ENCODE assay signal across 7 cellular contexts in genomic region chr2:137964859-137965459, GRCh38. TPM values are rescaled to one million over a fixed set of nuclear protein-coding genes. Genes with fewer than 3 reads are reported as not detected.
DNase-seq lines count a peak whose midpoint lies in the region; ATAC-seq and TF ChIP-seq lines count a peak whose summit lies in the region.

No MANE protein-coding gene starts in this region.

- H3K9ac ChIP-seq in endodermal cell (ENCODE audit: extremely low read depth, low read length, poor library complexity, severe bottlenecking) (peak overlapping the region; percentile 40), mucosa of stomach (ENCODE audit: low read length) (peak overlapping the region; percentile 72)

- H3K9me3 Mint-ChIP-seq in endodermal cell (no peaks in the 10 kb centered on the region), type B pancreatic cell (no peaks in the 10 kb centered on the region), natural killer cell (peaks cover 4 to 7% of the 10 kb centered on the region in 2 donors)

- H3K4me3 ChIP-seq in SJSA1, result peak overlapping the region; percentile 44
- H3K4me3 ChIP-seq in endodermal cell (ENCODE audit: low read length), result peak overlapping the region; percentile 78
- H3K4me3 ChIP-seq in mucosa of stomach (ENCODE audit: low read length), result peak overlapping the region; percentile 61

- H3K27me3 ChIP-seq in SJSA1 (replicated peaks) (no peaks in the 10 kb centered on the region), endodermal cell (ENCODE audit: control insufficient read depth, insufficient read depth, low read length, poor library complexity, severe bottlenecking) (no peaks in the 10 kb centered on the region), mucosa of stomach (ENCODE audit: control insufficient read depth, insufficient read depth, low read length) (no peaks in the 10 kb centered on the region)

- H3K36me3 Mint-ChIP-seq in endodermal cell (ENCODE audit: low read depth), result peaks cover 4% of the 10 kb centered on the region
- H3K36me3 Mint-ChIP-seq in type B pancreatic cell, result peaks cover 12% of the 10 kb centered on the region
- no peaks in the 10 kb centered on the region for H3K36me3 Mint-ChIP-seq in natural killer cell

- WGBS in endodermal cell (ENCODE audit: insufficient coverage in 1 of 2, insufficient read length in 1 of 2), 2 experiments, result 55 to 66% methylated on average over 3 of the region's 3 CpGs

- peak overlapping the region; percentile 91 for H3K27ac ChIP-seq in SJSA1
- peak overlapping the region; percentile 67 for H3K27ac ChIP-seq in endodermal cell (ENCODE audit: low read depth, low read length)

- H3K27ac Mint-ChIP-seq in endodermal cell, result peak overlapping the region; percentile 96
- peak overlapping the region; percentile 91 for H3K27ac Mint-ChIP-seq in type B pancreatic cell
- H3K27ac Mint-ChIP-seq in natural killer cell, result no peak overlapping the region

- intact Hi-C loops in natural killer cell (cut with micrococcal nuclease), result no loop called here

- H3K4me1 Mint-ChIP-seq in endodermal cell (peaks cover 14% of the 10 kb centered on the region), type B pancreatic cell (ENCODE audit: unreplicated experiment) (peaks cover 28% of the 10 kb centered on the region), natural killer cell (no peaks in the 10 kb centered on the region)

- no peak for ATAC-seq in natural killer cell

- H3K36me3 ChIP-seq in SJSA1 (peaks cover 32% of the 10 kb centered on the region), endodermal cell (ENCODE audit: control insufficient read depth, insufficient read depth, low read length) (no peaks in the 10 kb centered on the region), mucosa of stomach (ENCODE audit: control insufficient read depth, insufficient read depth, low read length) (no peaks in the 10 kb centered on the region)

- H3K27me3 Mint-ChIP-seq in endodermal cell (ENCODE audit: insufficient read depth) (no peaks in the 10 kb centered on the region), type B pancreatic cell (no peaks in the 10 kb centered on the region), natural killer cell (ENCODE audit: low read depth in 2 of 2) (no peaks in the 10 kb centered on the region)

- DNase-seq in SJSA1 (ENCODE audit: low read depth in 1 of 2, low spot score in 2 of 2) (no peak), endodermal cell (no peak), type B pancreatic cell (ENCODE audit: extremely low spot score, unreplicated experiment) (no peak), natural killer cell (no peak), NCI-H2171 (lab: John Stamatoyannopoulos, UW) (no peak)
- DNase-seq in stimulated activated CD4-positive, alpha-beta T cell treated with anti-CD3 and anti-CD28 coated beads, Interleukin-12 subunit alpha, Interleukin-12 subunit beta, amount 100 ng/mL, for 4 hours, result no peak

- H3K4me1 ChIP-seq in SJSA1 (replicated peaks) (peaks cover 22% of the 10 kb centered on the region), endodermal cell (ENCODE audit: control insufficient read depth, insufficient read depth, low read length) (peaks cover 5% of the 10 kb centered on the region), mucosa of stomach (ENCODE audit: control insufficient read depth, insufficient read depth, low read length) (peaks cover 28% of the 10 kb centered on the region)

- TF ChIP-seq CTCF in endodermal cell (conservative IDR thresholded peaks at IDR 0.05), result no peak
- TF ChIP-seq CTCF in type B pancreatic cell (conservative IDR thresholded peaks at IDR 0.05), result no peak
- no peak for TF ChIP-seq CTCF in natural killer cell (IDR thresholded peaks at IDR 0.05)

- H3K9me3 ChIP-seq in SJSA1 (replicated peaks) (no peaks in the 10 kb centered on the region), endodermal cell (ENCODE audit: control insufficient read depth, low read length) (peaks cover 5% of the 10 kb centered on the region), mucosa of stomach (ENCODE audit: control insufficient read depth, low read length) (no peaks in the 10 kb centered on the region)

- H3K4me3 Mint-ChIP-seq in endodermal cell (peak overlapping the region; percentile 65), type B pancreatic cell (peak overlapping the region; percentile 89), natural killer cell (no peak overlapping the region)

RNA-seq across cellular contexts. Expression of gene HNMT, which starts 0.7 kb away (rescaled TPM):
- 47.6 and 65.8 TPM in 2 replicates for total RNA-seq in SJSA1 (2014; rRNA removed; shearing (Covaris generic))
- total RNA-seq in endodermal cell, result 10 to 100 TPM; 10.6 to 18.0 TPM
- polyA plus RNA-seq in endodermal cell (2013, experiment 1 of 2), result 8.4 TPM
- polyA plus RNA-seq in endodermal cell (2013, experiment 2 of 2), result 10.8 TPM
- total RNA-seq in type B pancreatic cell (ENCODE audit: low replicate concordance), result 11.6 and 12.1 TPM in 2 replicates
- 1 to 10 TPM; 1.1 to 2.1 (median 1.5) TPM for total RNA-seq in natural killer cell

Comparison
In these comparisons a context has a peak if more than half of its experiments do, and no peak if none do; other contexts are left out.
1. H3K27ac Mint-ChIP-seq: peak in endodermal cell (single experiment) and type B pancreatic cell (single experiment); none in natural killer cell (0 of 2).
2. Peak in every context shown above with its lines, with median percentiles within 50 percentile points of each other: H3K4me3 ChIP-seq.